ENCODE assay signal across 8 cellular contexts in genomic region chr3:160755776-160756304, GRCh38. TPM values are rescaled to one million over a fixed set of nuclear protein-coding genes. Genes with fewer than 3 reads are reported as not detected.
DNase-seq lines count a peak whose midpoint lies in the region; ATAC-seq and TF ChIP-seq lines count a peak whose summit lies in the region.

TSS of gene PPM1L (plus strand) at chr3:160756231.

- H3K27me3 Mint-ChIP-seq in activated CD4-positive, alpha-beta T cell treated with anti-CD3 and anti-CD28 coated beads, Interleukin-2, amount 10 ng/mL, durations not matched to agents 24 days and 14 days: peaks cover 42% of the 10 kb centered on the region

- H3K4me3 ChIP-seq in dorsolateral prefrontal cortex: peak within 1 kb of the TSS; percentile 69 to 98 (median 85)
- peak within 1 kb of the TSS; percentile 63 for H3K4me3 ChIP-seq in lower leg skin (ENCODE audit: low read depth, poor library complexity, severe bottlenecking)

- H3K9me3 Mint-ChIP-seq in activated CD4-positive, alpha-beta T cell treated with anti-CD3 and anti-CD28 coated beads, Interleukin-2, amount 10 ng/mL, durations not matched to agents 24 days and 14 days: no peaks in the 10 kb centered on the region

- no peak for TF ChIP-seq POLR2A in lower leg skin (IDR thresholded peaks at IDR 0.05)

- H3K36me3 Mint-ChIP-seq in activated CD4-positive, alpha-beta T cell treated with anti-CD3 and anti-CD28 coated beads, Interleukin-2, amount 10 ng/mL, durations not matched to agents 24 days and 14 days (ENCODE audit: low read depth): no peaks in the 10 kb centered on the region

- peak within 1 kb of the TSS; percentile 76 to 99 (median 96) for H3K27ac ChIP-seq in dorsolateral prefrontal cortex

- no peaks in the 10 kb centered on the region for H3K27me3 ChIP-seq in dorsolateral prefrontal cortex

- H3K4me1 Mint-ChIP-seq in activated CD4-positive, alpha-beta T cell treated with anti-CD3 and anti-CD28 coated beads, Interleukin-2, amount 10 ng/mL, durations not matched to agents 24 days and 14 days: peaks cover 26% of the 10 kb centered on the region

- ATAC-seq in HG02840 (IDR thresholded peaks at IDR 0.05; ENCODE audit: low FRiP score, unreplicated experiment): peak; percentile 51

- peak within 1 kb of the TSS; percentile 95 for H3K27ac Mint-ChIP-seq in activated CD4-positive, alpha-beta T cell treated with anti-CD3 and anti-CD28 coated beads, Interleukin-2, amount 10 ng/mL, durations not matched to agents 24 days and 14 days

- peak in 3 of 56 donors; percentile 3 to 7 (median 4) for TF ChIP-seq CTCF in dorsolateral prefrontal cortex (IDR thresholded peaks at IDR 0.05 in 54 of 56, conservative IDR thresholded peaks at IDR 0.05 in 2 of 56; ENCODE audit: low read depth in 1 of 56, partially characterized antibody in 56 of 56)
- no peak for TF ChIP-seq CTCF in lower leg skin (IDR thresholded peaks at IDR 0.05)

- peak within 1 kb of the TSS; percentile 94 for H3K4me3 Mint-ChIP-seq in activated CD4-positive, alpha-beta T cell treated with anti-CD3 and anti-CD28 coated beads, Interleukin-2, amount 10 ng/mL, durations not matched to agents 24 days and 14 days

- 0 to 1% methylated on average over 31 to 42 of the region's 64 CpGs for WGBS in lower leg skin, 2 donors

- intact Hi-C loops in activated CD4-positive, alpha-beta T cell treated with anti-CD3 and anti-CD28 coated beads, Interleukin-2, amount 10 ng/mL, durations not matched to agents 24 days and 14 days (cut with micrococcal nuclease): loop anchor here (1.0 to 2.0 kb wide), 6 partner anchors 45 to 465 kb away; partner anchors contain the start of genes KPNA4, NMD3 and TRIM59
- intact Hi-C loops in dorsolateral prefrontal cortex (cut with DNase I): loop anchor here (2.0 to 5.0 kb wide), 5 partner anchors 126 to 466 kb away; partner anchors contain the start of genes KPNA4 (in 2 of the 2) and NMD3 (in 1 of the 2)
- intact Hi-C loops in lower leg skin (cut with DNase I; ENCODE audit: low total_unique reads): no loop called here

- DNase-seq in SHP77 (lab: John Stamatoyannopoulos, UW) (peak; percentile 21 to 62), SHP77 treated with DMSO at 0.1 percent for 48 hours (lab: John Stamatoyannopoulos, UW) (no peak), NCI-H146 treated with DMSO at 0.1 percent for 48 hours (lab: John Stamatoyannopoulos, UW; ENCODE audit: unreplicated experiment) (peak; percentile 74), dorsolateral prefrontal cortex (peak in 9 of 10 donors; percentile 26 to 74 (median 53)), lower leg skin (ENCODE audit: low spot score in 2 of 2) (peak; percentile 37 to 91)
- DNase-seq in activated CD4-positive, alpha-beta T cell treated with anti-CD3 and anti-CD28 coated beads, Interleukin-2, amount 10 ng/mL, durations not matched to agents 24 days and 14 days: peak; percentile 89
- peak in 2 of 3 experiments; percentile 11 to 52 for DNase-seq in stimulated activated CD4-positive, alpha-beta T cell treated with anti-CD3 and anti-CD28 coated beads, TNF-alpha, amount 100 ng/mL, for 24 hours (ENCODE audit: low read depth in 3 of 3)

RNA-seq across cellular contexts. Expression of gene PPM1L, which starts in this region (rescaled TPM):
- total RNA-seq in activated CD4-positive, alpha-beta T cell treated with anti-CD3 and anti-CD28 coated beads, Interleukin-2, amount 10 ng/mL, durations not matched to agents 24 days and 14 days: 2.7 and 2.9 TPM in 2 replicates
- total RNA-seq in dorsolateral prefrontal cortex (100 to 1,000 TPM in 36 of 120 experiments, 10 to 100 TPM in 84; 46.9 to 128 (median 92.8) TPM), lower leg skin (10 to 100 TPM; 34.9 to 46.5 (median 40.7) TPM)
